In genomic region chr1:67945733-67946374, GRCh38 we compare ENCODE assay signal across 11 cellular contexts.
DNase-seq lines count a peak whose midpoint lies in the region; ATAC-seq and TF ChIP-seq lines count a peak whose summit lies in the region.
"Had no signal": no experiment of that assay in that cellular context is flagged by ENCODE, and none has a peak within 500 bp of the region (broad histone marks: within the 10 kb centered on the region; RNA-seq: fewer than 3 reads in every experiment).

No MANE protein-coding gene starts in this region.

- H3K36me3 ChIP-seq in BLaER1 treated with 17β-estradiol and CSF1 and Interleukin-3, amounts not matched to agents 10 nM and 100 nM: no peaks in the 10 kb centered on the region
- no peaks in the 10 kb centered on the region for H3K36me3 ChIP-seq in left lung
- H3K36me3 ChIP-seq in gastrocnemius medialis: no peaks in the 10 kb centered on the region

- intact Hi-C loops in left lung (cut with DNase I): no loop called here
- intact Hi-C loops in gastrocnemius medialis (cut with DNase I; ENCODE audit: low total_unique reads): no loop called here

- no peaks in the 10 kb centered on the region for H4K20me1 ChIP-seq in BLaER1 treated with 17β-estradiol and CSF1 and Interleukin-3, amounts not matched to agents 10 nM and 100 nM

- no peaks in the 10 kb centered on the region for H3K9me3 Mint-ChIP-seq in stimulated activated naive CD8-positive, alpha-beta T cell treated with anti-CD3 and anti-CD28 coated beads, Interleukin-15, amount 100 ng/mL, for 72 hours
- H3K9me3 Mint-ChIP-seq: T-helper 1 cell treated with Interleukin-12 subunit alpha and Interleukin-12 subunit beta and Interleukin-4 antibody, amounts not matched to agents 30 μg/mL and 1 μg/mL, for 36 hours had no signal

- H3K27me3 Mint-ChIP-seq in stimulated activated naive CD8-positive, alpha-beta T cell treated with anti-CD3 and anti-CD28 coated beads, Interleukin-15, amount 100 ng/mL, for 72 hours: no peaks in the 10 kb centered on the region
- H3K27me3 Mint-ChIP-seq: naive B cell had no signal

- H3K4me1 ChIP-seq in BLaER1 treated with 17β-estradiol and CSF1 and Interleukin-3, amounts not matched to agents 10 nM and 100 nM: peaks cover 16 to 60% (median 45%) of the 10 kb centered on the region in 10 experiments
- H3K4me1 ChIP-seq in left lung: peaks cover 0 to 4% of the 10 kb centered on the region in 2 donors
- H3K4me1 ChIP-seq in gastrocnemius medialis: peaks cover 11 to 16% of the 10 kb centered on the region in 2 donors

- no peak overlapping the region for H3K9ac ChIP-seq in BLaER1 treated with 17β-estradiol and CSF1 and Interleukin-3, amounts not matched to agents 10 nM and 100 nM

- H3K9me3 ChIP-seq in BLaER1 treated with 17β-estradiol and CSF1 and Interleukin-3, amounts not matched to agents 10 nM and 100 nM (replicated peaks in 1 of 11): peaks cover 0 to 9% (median 0%) of the 10 kb centered on the region in 11 experiments; a peak in 3 of 22 replicates
- no peaks in the 10 kb centered on the region for H3K9me3 ChIP-seq in left lung
- H3K9me3 ChIP-seq in gastrocnemius medialis: no peaks in the 10 kb centered on the region

- TF ChIP-seq POLR2A in gastrocnemius medialis (IDR thresholded peaks at IDR 0.05): no peak

- DNase-seq in NCI-H187 (lab: John Stamatoyannopoulos, UW): peak; percentile 84 to 85
- no peak for DNase-seq in left lung
- no peak for DNase-seq in activated CD4-positive, alpha-beta T cell treated with anti-CD3 and anti-CD28 coated beads for 48 hours
- DNase-seq in stimulated activated naive CD8-positive, alpha-beta T cell treated with anti-CD3 and anti-CD28 coated beads, Interleukin-15, amount 100 ng/mL, for 72 hours: no peak
- no peak for DNase-seq in gastrocnemius medialis
- DNase-seq: naive B cell had no signal

- H3K4me2 ChIP-seq in BLaER1 treated with 17β-estradiol and CSF1 and Interleukin-3, amounts not matched to agents 10 nM and 100 nM: peak overlapping the region in 8 of 11 experiments; percentile 44 to 80 (median 68); a peak in 13 of 22 replicates

- H3K4me3 ChIP-seq in BLaER1 treated with 17β-estradiol and CSF1 and Interleukin-3, amounts not matched to agents 10 nM and 100 nM: no peak overlapping the region; a peak in 1 of 20 replicates
- H3K4me3 ChIP-seq in left lung: no peak overlapping the region
- no peak overlapping the region for H3K4me3 ChIP-seq in gastrocnemius medialis

- no peak for TF ChIP-seq CTCF in left lung (IDR thresholded peaks at IDR 0.05)
- no peak for TF ChIP-seq CTCF in gastrocnemius medialis (IDR thresholded peaks at IDR 0.05 in 4 of 5, conservative IDR thresholded peaks at IDR 0.05 in 1 of 5)

- peak; percentile 89 for ATAC-seq in SK-N-SH treated with all-trans-retinoic acid at 6 μM for 48 hours
- peak; percentile 33 for ATAC-seq in left lung
- ATAC-seq in GM19395 (IDR thresholded peaks at IDR 0.05; ENCODE audit: unreplicated experiment): no peak
- ATAC-seq in stimulated activated naive CD8-positive, alpha-beta T cell treated with anti-CD3 and anti-CD28 coated beads, Interleukin-15, amount 100 ng/mL, for 72 hours: no peak
- no peak for ATAC-seq in gastrocnemius medialis
- ATAC-seq: stimulated activated effector memory CD8-positive, alpha-beta T cell treated with anti-CD3 and anti-CD28 coated beads, Interleukin-12 subunit alpha, Interleukin-12 subunit beta, amount 100 ng/mL, for 72 hours had no signal

- in situ Hi-C loops in gastrocnemius medialis (cut with MboI; ENCODE audit: low sequenced_read_pairs in 4 of 4): no loop called here

- no peak overlapping the region for H3K27ac Mint-ChIP-seq in stimulated activated naive CD8-positive, alpha-beta T cell treated with anti-CD3 and anti-CD28 coated beads, Interleukin-15, amount 100 ng/mL, for 72 hours
- H3K27ac Mint-ChIP-seq: naive B cell; stimulated activated effector memory CD8-positive, alpha-beta T cell treated with anti-CD3 and anti-CD28 coated beads, Interleukin-12 subunit alpha, Interleukin-12 subunit beta, amount 100 ng/mL, for 72 hours; T-helper 1 cell treated with Interleukin-12 subunit alpha and Interleukin-12 subunit beta and Interleukin-4 antibody, amounts not matched to agents 30 μg/mL and 1 μg/mL, for 36 hours had no signal

- no peak overlapping the region for H3K27ac ChIP-seq in BLaER1 treated with 17β-estradiol and CSF1 and Interleukin-3, amounts not matched to agents 10 nM and 100 nM
- no peak overlapping the region for H3K27ac ChIP-seq in left lung
- no peak overlapping the region for H3K27ac ChIP-seq in gastrocnemius medialis

- H3K4me1 Mint-ChIP-seq in stimulated activated naive CD8-positive, alpha-beta T cell treated with anti-CD3 and anti-CD28 coated beads, Interleukin-15, amount 100 ng/mL, for 72 hours: no peaks in the 10 kb centered on the region
- H3K4me1 Mint-ChIP-seq: naive B cell; stimulated activated effector memory CD8-positive, alpha-beta T cell treated with anti-CD3 and anti-CD28 coated beads, Interleukin-12 subunit alpha, Interleukin-12 subunit beta, amount 100 ng/mL, for 72 hours had no signal

- H3K27me3 ChIP-seq in BLaER1 treated with 17β-estradiol and CSF1 and Interleukin-3, amounts not matched to agents 10 nM and 100 nM: no peaks in the 10 kb centered on the region
- H3K27me3 ChIP-seq in left lung (peaks cover 0 to 6% of the 10 kb centered on the region in 2 donors), gastrocnemius medialis (no peaks in the 10 kb centered on the region)

- no peak overlapping the region for H3K4me3 Mint-ChIP-seq in stimulated activated naive CD8-positive, alpha-beta T cell treated with anti-CD3 and anti-CD28 coated beads, Interleukin-15, amount 100 ng/mL, for 72 hours
- H3K4me3 Mint-ChIP-seq: naive B cell; stimulated activated effector memory CD8-positive, alpha-beta T cell treated with anti-CD3 and anti-CD28 coated beads, Interleukin-12 subunit alpha, Interleukin-12 subunit beta, amount 100 ng/mL, for 72 hours; T-helper 1 cell treated with Interleukin-12 subunit alpha and Interleukin-12 subunit beta and Interleukin-4 antibody, amounts not matched to agents 30 μg/mL and 1 μg/mL, for 36 hours had no signal

TF ChIP-seq in SK-N-SH treated with all-trans-retinoic acid at 6 μM for 48 hours, 23 proteins besides CTCF, POLR2A, EP300 and RAD21 (continues in another document):
- no peak for TF ChIP-seq ESRRG (CRISPR knock-in tag; IDR thresholded peaks at IDR 0.05)
- peak; percentile 72; the same call in 1 of the 2 replicates for TF ChIP-seq ZNF70 (CRISPR knock-in tag; IDR thresholded peaks at IDR 0.05)
- no peak for TF ChIP-seq OSR1 (CRISPR knock-in tag; IDR thresholded peaks at IDR 0.05)
- no peak for TF ChIP-seq PPARA (CRISPR knock-in tag; IDR thresholded peaks at IDR 0.05; ENCODE audit: borderline replicate concordance)
- no peak for TF ChIP-seq PATZ1 (CRISPR knock-in tag; IDR thresholded peaks at IDR 0.05; ENCODE audit: borderline replicate concordance)
- no peak for TF ChIP-seq POU6F1 (CRISPR knock-in tag; IDR thresholded peaks at IDR 0.05; ENCODE audit: borderline replicate concordance, low read depth)
- TF ChIP-seq ISL1 (CRISPR knock-in tag; IDR thresholded peaks at IDR 0.05): 0 out of 2 replicates have a peak, but pooled peaks have one; percentile 14
- TF ChIP-seq TCF4 (CRISPR knock-in tag; IDR thresholded peaks at IDR 0.05; ENCODE audit: borderline replicate concordance): peak; percentile 56; the same call in 1 of the 2 replicates

Comparison
In these comparisons a context has a peak if more than half of its experiments do, and no peak if none do; other contexts are left out.
1. DNase-seq: peak in NCI-H187 (2 of 2); none in left lung (0 of 2), activated CD4-positive, alpha-beta T cell treated with anti-CD3 and anti-CD28 coated beads for 48 hours (single experiment), stimulated activated naive CD8-positive, alpha-beta T cell treated with anti-CD3 and anti-CD28 coated beads, Interleukin-15, amount 100 ng/mL, for 72 hours (0 of 2) and gastrocnemius medialis (0 of 2).
2. ATAC-seq: peak in SK-N-SH treated with all-trans-retinoic acid at 6 μM for 48 hours (single experiment) and left lung (single experiment); none in GM19395 (single experiment), stimulated activated naive CD8-positive, alpha-beta T cell treated with anti-CD3 and anti-CD28 coated beads, Interleukin-15, amount 100 ng/mL, for 72 hours (single experiment) and gastrocnemius medialis (0 of 2).